23 cellular contexts compared by ENCODE assay signal in genomic region chr12:26058818-26059217, GRCh38.
DNase-seq lines count a peak whose midpoint lies in the region; ATAC-seq and TF ChIP-seq lines count a peak whose summit lies in the region.
"Had no signal": no experiment of that assay in that cellular context is flagged by ENCODE, and none has a peak within 500 bp of the region (broad histone marks: within the 10 kb centered on the region; RNA-seq: fewer than 3 reads in every experiment).

No MANE protein-coding gene starts in this region.

- TF ChIP-seq CTCF in OCI-LY3 (IDR thresholded peaks at IDR 0.05; ENCODE audit: low read depth, low read length) (no peak), fibroblast of villous mesenchyme (IDR thresholded peaks at IDR 0.05; ENCODE audit: insufficient read depth, low read depth, low read length) (no peak), foreskin keratinocyte (conservative IDR thresholded peaks at IDR 0.05) (no peak)

- H2AFZ ChIP-seq in OCI-LY3 (ENCODE audit: low read depth, low read length): no peak overlapping the region

- no peaks in the 10 kb centered on the region for H3K27me3 ChIP-seq in OCI-LY3 (ENCODE audit: low read depth, low read length)
- no peaks in the 10 kb centered on the region for H3K27me3 ChIP-seq in foreskin keratinocyte
- H3K27me3 ChIP-seq: colonic mucosa, esophagus squamous epithelium had no signal

- ATAC-seq in GM18868 (IDR thresholded peaks at IDR 0.05; ENCODE audit: unreplicated experiment) (peak; percentile 66), HG03135 (IDR thresholded peaks at IDR 0.05; ENCODE audit: unreplicated experiment) (no peak), foreskin keratinocyte (no peak), HG03039 (IDR thresholded peaks at IDR 0.05; ENCODE audit: unreplicated experiment) (no peak)
- ATAC-seq: activated T-cell treated with anti-CD3 and anti-CD28 coated beads, Interleukin-2, amount 50 U/mL, for 72 hours; sciatic nerve; stimulated activated naive CD8-positive, alpha-beta T cell treated with anti-CD3 and anti-CD28 coated beads, Interleukin-15, Interleukin-2, amounts not matched to agents 100 U/mL and 50 U/mL, for 24 hours; T-helper 17 cell had no signal

- no peaks in the 10 kb centered on the region for H4K20me1 ChIP-seq in OCI-LY3 (ENCODE audit: insufficient read depth, low read length)

- H3K27ac ChIP-seq in OCI-LY3 (ENCODE audit: low read length) (0 out of 2 replicates have a peak overlapping the region, but pooled peaks have one; percentile 24), foreskin keratinocyte (no peak overlapping the region)
- H3K27ac ChIP-seq: colonic mucosa, esophagus squamous epithelium had no signal

- H3K36me3 ChIP-seq in OCI-LY3 (replicated peaks; ENCODE audit: low read depth, low read length): no peaks in the 10 kb centered on the region
- H3K36me3 ChIP-seq: colonic mucosa, esophagus squamous epithelium had no signal

- DNase-seq in fibroblast of villous mesenchyme (ENCODE audit: low read depth): peak; percentile 14
- no peak for DNase-seq in foreskin keratinocyte
- DNase-seq in cortex of kidney (lab: John Stamatoyannopoulos, UW): no peak
- DNase-seq: activated CD4-positive, alpha-beta T cell treated with anti-CD3 and anti-CD28 coated beads for 48 hours; activated naive CD4-positive, alpha-beta T cell treated with Interleukin-2 at 50 U/mL for 16 hours; activated T-cell treated with anti-CD3 and anti-CD28 coated beads, Interleukin-2, amount 50 U/mL, for 72 hours; CD4-positive, alpha-beta T cell; colonic mucosa; DMS 273 treated with DMSO at 0.1 percent for 48 hours; endodermal cell; esophagus squamous epithelium; islet precursor cell; MM.1S; NCI-H1436; NCI-H510A treated with DMSO at 0.1 percent for 48 hours; stimulated activated CD4-positive, alpha-beta T cell treated with anti-CD3 and anti-CD28 coated beads, Interleukin-15, amount 100 ng/mL, for 24 hours; stimulated activated naive CD8-positive, alpha-beta T cell treated with anti-CD3 and anti-CD28 coated beads, Interleukin-15, Interleukin-2, amounts not matched to agents 100 U/mL and 50 U/mL, for 24 hours; T-helper 17 cell had no signal

- peak overlapping the region; percentile 66 for H3K4me2 ChIP-seq in OCI-LY3 (ENCODE audit: low read length)

- H3K4me3 ChIP-seq in OCI-LY3 (ENCODE audit: low read length) (peak overlapping the region; percentile 45), fibroblast of villous mesenchyme (ENCODE audit: low read depth, low read length) (no peak overlapping the region)
- H3K4me3 ChIP-seq: colonic mucosa, esophagus squamous epithelium had no signal

- no peak overlapping the region for H3K9ac ChIP-seq in OCI-LY3 (ENCODE audit: low read length)

- no peaks in the 10 kb centered on the region for H3K79me2 ChIP-seq in OCI-LY3 (ENCODE audit: low read length)

- H3K4me1 ChIP-seq in OCI-LY3 (ENCODE audit: low read length) (peaks cover 25% of the 10 kb centered on the region), foreskin keratinocyte (peaks cover 10% of the 10 kb centered on the region)
- H3K4me1 ChIP-seq: colonic mucosa, esophagus squamous epithelium had no signal

- no peaks in the 10 kb centered on the region for H3K9me3 ChIP-seq in OCI-LY3 (ENCODE audit: insufficient read depth, low read length)
- H3K9me3 ChIP-seq: colonic mucosa, esophagus squamous epithelium had no signal
